7 cellular contexts compared by ENCODE assay signal in the genomic region with DNA sequence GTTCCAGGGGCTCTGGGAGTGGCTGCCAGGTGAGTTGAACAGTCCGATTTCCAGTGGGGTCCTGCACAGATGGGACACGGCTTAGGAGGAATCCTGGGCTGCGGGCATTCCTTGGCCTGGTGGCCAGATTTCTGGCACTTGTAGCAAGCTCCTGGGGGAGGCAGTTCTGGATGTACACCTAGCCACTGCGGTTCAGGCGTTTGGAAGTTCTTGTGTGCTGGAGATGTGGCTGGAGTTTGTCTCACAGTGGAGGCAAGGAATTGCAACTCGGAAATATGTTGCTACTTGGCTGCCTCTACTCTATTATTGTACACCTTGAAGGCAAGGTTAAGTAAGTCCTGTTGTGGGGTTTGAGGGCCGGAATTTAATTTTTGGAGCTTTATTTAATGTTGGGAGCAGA. TPM values are rescaled to one million over a fixed set of nuclear protein-coding genes. Genes with fewer than 3 reads are reported as not detected.
DNase-seq lines count a peak whose midpoint lies in the region; ATAC-seq and TF ChIP-seq lines count a peak whose summit lies in the region.
"Not testable (repeated sequence)": the region's sequence is repeated elsewhere in the genome, so short reads cannot be mapped to it uniquely, and the experiment has no call there.

No MANE protein-coding gene starts in this region.

- not testable (repeated sequence) for H3K4me3 ChIP-seq in AG10803 (ENCODE audit: low read length); CD4-positive, alpha-beta memory T cell (ENCODE audit: low read length in 2 of 2); breast epithelium
- peak overlapping the region; percentile 16 for H3K4me3 ChIP-seq in upper lobe of right lung

- H3K4me3 Mint-ChIP-seq in CD4-positive, alpha-beta memory T cell; activated B cell treated with CpG ODN at 0.5 μM for 24 hours; activated naive CD4-positive, alpha-beta T cell treated with anti-CD3 and anti-CD28 coated beads, Interleukin-2, amount 10 ng/mL, durations not matched to agents 7 days and 5 days; memory B cell: not testable (repeated sequence)

- CTCF ChIA-PET in CD4-positive, alpha-beta memory T cell (lab: Charles Lee; ENCODE audit: partially characterized antibody), result interaction anchor here (1.0 to 11.9 kb wide), 3 partner anchors 69 to 90 kb away, joined by 3 to 208 read pairs (median 3); a partner anchor contains a TSS
- CTCF ChIA-PET in activated B cell treated with CpG ODN at 0.5 μM for 24 hours (lab: Charles Lee), result interaction anchor here (1.0 to 1.1 kb wide), 2 partner anchors 88 to 90 kb away, joined by 3 read pairs; no protein-coding TSS in a partner anchor
- CTCF ChIA-PET in activated naive CD4-positive, alpha-beta T cell treated with anti-CD3 and anti-CD28 coated beads, Interleukin-2, amount 10 ng/mL, durations not matched to agents 7 days and 5 days (lab: Charles Lee), result interaction anchor here (0.7 to 1.1 kb wide), 2 partner anchors 29 to 89 kb away, joined by 3 to 5 read pairs; no protein-coding TSS in a partner anchor

- TF ChIP-seq CTCF in AG10803 (conservative IDR thresholded peaks at IDR 0.05; ENCODE audit: low read length); activated B cell treated with CpG ODN at 0.5 μM for 24 hours (IDR thresholded peaks at IDR 0.05); breast epithelium (IDR thresholded peaks at IDR 0.05); upper lobe of right lung (IDR thresholded peaks at IDR 0.05): not testable (repeated sequence)

- TF ChIP-seq POLR2A in breast epithelium (IDR thresholded peaks at IDR 0.05), result not testable (repeated sequence)

- not testable (repeated sequence) for ATAC-seq in activated B cell treated with CpG ODN at 0.5 μM for 24 hours (ENCODE audit: low read depth); memory B cell (ENCODE audit: low read depth); upper lobe of right lung

- not testable (repeated sequence) for H3K36me3 ChIP-seq in CD4-positive, alpha-beta memory T cell (ENCODE audit: insufficient read depth, low read length); breast epithelium; upper lobe of right lung

- peak; percentile 63 for DNase-seq in AG10803 (ENCODE audit: low read depth)
- DNase-seq in CD4-positive, alpha-beta memory T cell; activated B cell treated with CpG ODN at 0.5 μM for 24 hours; activated naive CD4-positive, alpha-beta T cell treated with anti-CD3 and anti-CD28 coated beads, Interleukin-2, amount 10 ng/mL, durations not matched to agents 7 days and 5 days; breast epithelium (ENCODE audit: low spot score in 2 of 2); memory B cell (ENCODE audit: low spot score in 2 of 2); upper lobe of right lung: not testable (repeated sequence)

- not testable (repeated sequence) for H3K9me3 ChIP-seq in CD4-positive, alpha-beta memory T cell (ENCODE audit: control insufficient read depth in 1 of 2, low read length in 2 of 2); breast epithelium; upper lobe of right lung

- peaks cover 0 to 14% of the 10 kb centered on the region in 2 donors for H3K36me3 Mint-ChIP-seq in CD4-positive, alpha-beta memory T cell
- peaks cover 32% of the 10 kb centered on the region for H3K36me3 Mint-ChIP-seq in activated B cell treated with CpG ODN at 0.5 μM for 24 hours (ENCODE audit: low read depth)
- H3K36me3 Mint-ChIP-seq in activated naive CD4-positive, alpha-beta T cell treated with anti-CD3 and anti-CD28 coated beads, Interleukin-2, amount 10 ng/mL, durations not matched to agents 7 days and 5 days, result peaks cover 17% of the 10 kb centered on the region
- not testable (repeated sequence) for H3K36me3 Mint-ChIP-seq in memory B cell

- H3K4me1 Mint-ChIP-seq in CD4-positive, alpha-beta memory T cell, result peaks cover 22 to 44% (median 38%) of the 10 kb centered on the region in 4 donors
- H3K4me1 Mint-ChIP-seq in activated B cell treated with CpG ODN at 0.5 μM for 24 hours, result peaks cover 54% of the 10 kb centered on the region
- peaks cover 39% of the 10 kb centered on the region for H3K4me1 Mint-ChIP-seq in activated naive CD4-positive, alpha-beta T cell treated with anti-CD3 and anti-CD28 coated beads, Interleukin-2, amount 10 ng/mL, durations not matched to agents 7 days and 5 days
- H3K4me1 Mint-ChIP-seq in memory B cell, result peaks cover 39% of the 10 kb centered on the region

- peak overlapping the region in 5 of 7 donors; percentile 10 to 65 (median 45) for H3K27ac Mint-ChIP-seq in CD4-positive, alpha-beta memory T cell
- peak overlapping the region; percentile 43 for H3K27ac Mint-ChIP-seq in activated B cell treated with CpG ODN at 0.5 μM for 24 hours
- peak overlapping the region; percentile 4 for H3K27ac Mint-ChIP-seq in activated naive CD4-positive, alpha-beta T cell treated with anti-CD3 and anti-CD28 coated beads, Interleukin-2, amount 10 ng/mL, durations not matched to agents 7 days and 5 days
- H3K27ac Mint-ChIP-seq in memory B cell, result peak overlapping the region; percentile 81

- not testable (repeated sequence) for H3K27ac ChIP-seq in CD4-positive, alpha-beta memory T cell (ENCODE audit: low read depth, low read length)
- peak overlapping the region; percentile 15 to 72 for H3K27ac ChIP-seq in breast epithelium
- H3K27ac ChIP-seq in upper lobe of right lung, result peak overlapping the region; percentile 42

- not testable (repeated sequence) for H3K27me3 ChIP-seq in CD4-positive, alpha-beta memory T cell (ENCODE audit: insufficient read depth, low read length); breast epithelium; upper lobe of right lung

- H3K9me3 Mint-ChIP-seq in CD4-positive, alpha-beta memory T cell; activated B cell treated with CpG ODN at 0.5 μM for 24 hours; activated naive CD4-positive, alpha-beta T cell treated with anti-CD3 and anti-CD28 coated beads, Interleukin-2, amount 10 ng/mL, durations not matched to agents 7 days and 5 days; memory B cell: not testable (repeated sequence)

- H3K4me1 ChIP-seq in CD4-positive, alpha-beta memory T cell (ENCODE audit: insufficient read depth, low read length), result peaks cover 49% of the 10 kb centered on the region
- peaks cover 7 to 11% of the 10 kb centered on the region in 2 donors for H3K4me1 ChIP-seq in breast epithelium
- H3K4me1 ChIP-seq in upper lobe of right lung, result peaks cover 30% of the 10 kb centered on the region

- not testable (repeated sequence) for H3K27me3 Mint-ChIP-seq in CD4-positive, alpha-beta memory T cell; activated B cell treated with CpG ODN at 0.5 μM for 24 hours; activated naive CD4-positive, alpha-beta T cell treated with anti-CD3 and anti-CD28 coated beads, Interleukin-2, amount 10 ng/mL, durations not matched to agents 7 days and 5 days; memory B cell

- intact Hi-C loops in CD4-positive, alpha-beta memory T cell (cut with micrococcal nuclease), result loop anchor here (5.0 kb wide), 1 partner anchor 38 kb away; a partner anchor contains a TSS
- intact Hi-C loops in activated B cell treated with CpG ODN at 0.5 μM for 24 hours (cut with micrococcal nuclease); breast epithelium (cut with DNase I; ENCODE audit: low total_unique reads); upper lobe of right lung (cut with DNase I): not testable (repeated sequence)

- POLR2A ChIA-PET in CD4-positive, alpha-beta memory T cell (lab: Charles Lee; ENCODE audit: partially characterized antibody), result interaction anchor here (1.0 kb wide), 2 partner anchors 73 to 90 kb away, joined by 3 to 4 read pairs; a partner anchor contains a TSS
- POLR2A ChIA-PET in activated B cell treated with CpG ODN at 0.5 μM for 24 hours (lab: Charles Lee), result not testable (repeated sequence)

RNA-seq across cellular contexts. Expression of a gene that starts 37.9 kb away (rescaled TPM):
- 10 to 100 TPM; 30.3 to 34.8 TPM for total RNA-seq in CD4-positive, alpha-beta memory T cell
- 100 to 1,000 TPM in 1 of 2 donors, 10 to 100 TPM in 1; 89.7 to 230 TPM for polyA plus RNA-seq in CD4-positive, alpha-beta memory T cell
- total RNA-seq in activated B cell treated with CpG ODN at 0.5 μM for 24 hours, result 84.6 and 90.1 TPM in 2 replicates
- total RNA-seq in breast epithelium, result 100 to 1,000 TPM in 1 of 3 donors, 10 to 100 TPM in 2; 52.6 to 151 (median 89.5) TPM
- 58.9 TPM for total RNA-seq in upper lobe of right lung

Comparison
In these comparisons a context has a peak if more than half of its experiments do, and no peak if none do; other contexts are left out.
1. H3K27ac Mint-ChIP-seq: peak in every context shown above with its lines; median percentile 81 in memory B cell; 45 in CD4-positive, alpha-beta memory T cell; 43 in activated B cell treated with CpG ODN at 0.5 μM for 24 hours; 4 in activated naive CD4-positive, alpha-beta T cell treated with anti-CD3 and anti-CD28 coated beads, Interleukin-2, amount 10 ng/mL, durations not matched to agents 7 days and 5 days.